In the genomic region with DNA sequence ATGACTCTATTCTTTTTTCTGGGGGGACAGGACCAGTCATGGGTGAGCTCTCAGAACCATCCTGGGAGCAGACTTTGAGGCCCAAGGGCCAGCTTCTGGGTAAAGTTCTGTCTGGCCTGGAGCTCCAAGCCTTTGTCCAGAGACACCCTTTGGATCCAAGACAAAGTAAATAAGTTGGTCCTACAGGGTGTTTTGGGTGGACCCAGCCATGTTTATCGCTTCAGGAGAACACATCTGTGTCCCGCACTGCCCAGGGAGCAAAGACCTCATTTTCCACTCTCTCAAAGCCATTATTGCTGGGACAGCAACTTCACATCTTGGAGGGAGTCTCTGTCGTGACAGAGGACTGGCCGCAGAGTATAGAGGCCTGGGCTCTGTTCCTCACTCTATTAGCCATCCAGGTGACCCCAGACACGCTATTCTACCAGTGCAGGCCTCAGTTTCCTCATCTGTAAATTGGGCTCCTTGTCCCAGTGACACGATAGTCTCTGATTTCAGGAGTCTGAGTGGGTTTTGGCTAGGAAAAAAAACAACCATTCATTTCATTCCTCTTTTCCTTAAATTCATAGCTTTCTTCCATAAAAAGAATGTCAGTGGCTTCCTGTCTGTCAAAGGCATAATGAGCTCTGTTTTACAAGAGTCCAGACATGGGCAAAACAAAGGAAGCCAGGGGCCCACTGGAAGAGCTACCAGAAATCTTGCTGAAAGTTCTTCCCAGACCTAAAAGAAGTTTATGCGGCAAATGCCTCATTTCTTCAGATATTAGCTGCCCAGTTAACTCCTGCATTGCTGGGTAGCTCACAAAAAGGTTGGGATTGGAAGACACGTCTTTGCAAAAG, we compare ENCODE assay signal across 18 cellular contexts.
A peak's percentile ranks its signal among the peaks of the same experiment; 100 is the strongest.
DNase-seq lines count a peak whose midpoint lies in the region; ATAC-seq and TF ChIP-seq lines count a peak whose summit lies in the region.
"Had no signal": no experiment of that assay in that cellular context is flagged by ENCODE, and none has a peak within 500 bp of the region (broad histone marks: within the 10 kb centered on the region; RNA-seq: fewer than 3 reads in every experiment).

No MANE protein-coding gene starts in this region.

- H2BK120ac ChIP-seq in trophoblast cell (ENCODE audit: insufficient read depth, low read length, poor library complexity) = peak overlapping the region; percentile 74

- H3K27me3 ChIP-seq in ascending aorta (no peaks in the 10 kb centered on the region), left ventricle myocardium inferior (ENCODE audit: low read depth) (no peaks in the 10 kb centered on the region), trophoblast cell (ENCODE audit: insufficient read depth, low read length) (no peaks in the 10 kb centered on the region), tibial nerve (no peaks in the 10 kb centered on the region)
- H3K27me3 ChIP-seq: BE2C had no signal

- H4K91ac ChIP-seq in trophoblast cell (ENCODE audit: low read depth, low read length) = peak overlapping the region; percentile 69

- peak overlapping the region; percentile 56 for H3K18ac ChIP-seq in trophoblast cell (ENCODE audit: low read length)

- H3K36me3 ChIP-seq in ascending aorta = no peaks in the 10 kb centered on the region
- peaks cover 10% of the 10 kb centered on the region for H3K36me3 ChIP-seq in left ventricle myocardium inferior
- no peaks in the 10 kb centered on the region for H3K36me3 ChIP-seq in trophoblast cell (ENCODE audit: control insufficient read depth in 1 of 2, insufficient read depth in 2 of 2, low read length in 2 of 2)
- no peaks in the 10 kb centered on the region for H3K36me3 ChIP-seq in tibial nerve
- H3K36me3 ChIP-seq: BE2C had no signal

- ATAC-seq in sciatic nerve (no peak), GM21367 (IDR thresholded peaks at IDR 0.05; ENCODE audit: unreplicated experiment) (no peak), HG03159 (IDR thresholded peaks at IDR 0.05; ENCODE audit: unreplicated experiment) (no peak)

- H4K8ac ChIP-seq in trophoblast cell (ENCODE audit: low read depth, low read length) = no peak overlapping the region

- no peak overlapping the region for H3K4me2 ChIP-seq in trophoblast cell (ENCODE audit: low read length)

- H2BK12ac ChIP-seq in trophoblast cell (ENCODE audit: low read length) = peak overlapping the region; percentile 27

- H3K27ac ChIP-seq in ascending aorta (peak overlapping the region; percentile 77 to 78), left ventricle myocardium inferior (replicated peaks) (peak overlapping the region; percentile 90), trophoblast cell (ENCODE audit: low read depth, low read length) (peak overlapping the region; percentile 2), tibial nerve (peak overlapping the region in 3 of 4 donors; percentile 11 to 75 (median 72))

- no peak for TF ChIP-seq EP300 in tibial nerve (IDR thresholded peaks at IDR 0.05)

- no peak overlapping the region for H3K9ac ChIP-seq in trophoblast cell (ENCODE audit: low read length)

- H4K12ac ChIP-seq in trophoblast cell (ENCODE audit: low read depth, low read length) = no peak overlapping the region

- peak overlapping the region; percentile 33 for H2BK5ac ChIP-seq in trophoblast cell (ENCODE audit: low read depth, low read length, poor library complexity)

- H3K79me1 ChIP-seq in trophoblast cell (ENCODE audit: low read length) = peaks cover 9% of the 10 kb centered on the region

- no peak overlapping the region for H3K23ac ChIP-seq in trophoblast cell (ENCODE audit: low read length)

- intact Hi-C loops in ascending aorta (cut with DNase I) = loop anchor here (10.0 kb wide), 1 partner anchor 167 kb away; a partner anchor contains a TSS
- intact Hi-C loops in left ventricle myocardium inferior (cut with micrococcal nuclease) = no loop called here
- intact Hi-C loops in sciatic nerve (cut with DNase I) = no loop called here

- H3K4ac ChIP-seq in trophoblast cell (ENCODE audit: low read depth, low read length) = no peak overlapping the region

- WGBS in trophoblast cell (ENCODE audit: extremely low coverage, insufficient coverage, insufficient read length) = no CpG with 5 or more reads among the region's 8 CpGs
- WGBS in tibial nerve, 2 donors = 55 to 67% methylated on average over 8 of the region's 8 CpGs

- H2AK5ac ChIP-seq in trophoblast cell (ENCODE audit: low read length) = no peak overlapping the region

- TF ChIP-seq CTCF in ascending aorta (IDR thresholded peaks at IDR 0.05) (no peak), left ventricle myocardium inferior (IDR thresholded peaks at IDR 0.05; ENCODE audit: borderline replicate concordance) (no peak), tibial nerve (IDR thresholded peaks at IDR 0.05) (no peak)

- TF ChIP-seq POLR2A in tibial nerve (IDR thresholded peaks at IDR 0.05) = no peak

- no peak overlapping the region for H2AFZ ChIP-seq in trophoblast cell (ENCODE audit: insufficient read depth, low read length, poor library complexity)

- DNase-seq in ascending aorta (ENCODE audit: low spot score in 2 of 2) (no peak), left ventricle myocardium inferior (peak; percentile 29), trophoblast cell (no peak), tibial nerve (ENCODE audit: low spot score in 2 of 2) (no peak), sciatic nerve (ENCODE audit: low spot score) (no peak), NCI-H2029 treated with DMSO at 0.1 percent for 48 hours (lab: John Stamatoyannopoulos, UW) (no peak)
- DNase-seq: activated CD4-positive, alpha-beta T cell treated with anti-CD3 and anti-CD28 coated beads for 4 hours; activated gamma-delta T cell treated with Interleukin-2 at 50 U/mL for 16 hours; BE2C; H7; hypothalamus; kidney glomerular epithelial cell; NCI-H446 treated with DMSO at 0.1 percent for 48 hours; SIG-M5; stimulated activated CD4-positive, alpha-beta T cell treated with anti-CD3 and anti-CD28 coated beads, Interleukin-15, amount 100 ng/mL, for 24 hours; T-helper 9 cell had no signal

- H3K14ac ChIP-seq in trophoblast cell (ENCODE audit: low read length) = no peak overlapping the region

- H3K4me1 ChIP-seq in ascending aorta (peaks cover 0 to 45% of the 10 kb centered on the region in 2 donors), left ventricle myocardium inferior (peaks cover 95% of the 10 kb centered on the region), trophoblast cell (ENCODE audit: control insufficient read depth in 1 of 2, insufficient read depth in 2 of 2, low read length in 2 of 2) (peaks cover 11 to 12% of the 10 kb centered on the region in 2 experiments), tibial nerve (peaks cover 0 to 43% (median 22%) of the 10 kb centered on the region in 4 donors)

- H3K9me3 ChIP-seq in ascending aorta = no peaks in the 10 kb centered on the region
- no peaks in the 10 kb centered on the region for H3K9me3 ChIP-seq in left ventricle myocardium inferior (replicated peaks)
- H3K9me3 ChIP-seq in trophoblast cell (ENCODE audit: insufficient read depth, low read depth, low read length) = no peaks in the 10 kb centered on the region
- no peaks in the 10 kb centered on the region for H3K9me3 ChIP-seq in tibial nerve
- H3K9me3 ChIP-seq: BE2C had no signal

- H3K4me3 ChIP-seq in ascending aorta (no peak overlapping the region), left ventricle myocardium inferior (no peak overlapping the region), trophoblast cell (ENCODE audit: low read depth, low read length) (no peak overlapping the region), tibial nerve (no peak overlapping the region)

- H3K79me2 ChIP-seq in trophoblast cell (ENCODE audit: control insufficient read depth, insufficient read depth, low read length, poor library complexity) = no peaks in the 10 kb centered on the region

Comparison
In these comparisons a context has a peak if more than half of its experiments do, and no peak if none do; other contexts are left out.
1. H3K27ac ChIP-seq: peak in every context shown above with its lines; median percentile 90 in left ventricle myocardium inferior; 78 in ascending aorta; 72 in tibial nerve; 2 in trophoblast cell.